Comparison of ENCODE assay signal across 13 cellular contexts in genomic region chr1:201720522-201720844, GRCh38.
DNase-seq lines count a peak whose midpoint lies in the region; ATAC-seq, FAIRE-seq and TF ChIP-seq lines count a peak whose summit lies in the region.
"Had no signal": no experiment of that assay in that cellular context is flagged by ENCODE, and none has a peak within 500 bp of the region (broad histone marks: within the 10 kb centered on the region; RNA-seq: fewer than 3 reads in every experiment).

No MANE protein-coding gene starts in this region.

- FAIRE-seq in pancreas (lab: Jason Lieb, UNC), result no peak
- FAIRE-seq: endometrium had no signal

- H3K79me2 ChIP-seq in GM23248 (ENCODE audit: insufficient read depth) (peaks cover 95% of the 10 kb centered on the region), smooth muscle cell (ENCODE audit: low read depth) (peaks cover 58% of the 10 kb centered on the region)

- in situ Hi-C loops in GM23248 (cut with MboI), result no loop called here

- ATAC-seq in pancreas, result no peak
- ATAC-seq: activated T-cell treated with anti-CD3 and anti-CD28 coated beads, Interleukin-2, amount 50 U/mL, for 72 hours had no signal

- no peaks in the 10 kb centered on the region for H3K9me2 ChIP-seq in GM23248 (ENCODE audit: insufficient read depth)

- H3K4me3 ChIP-seq in GM23248 (no peak overlapping the region), mesodermal cell (ENCODE audit: extremely low read depth, insufficient read depth, low read length, poor library complexity, severe bottlenecking) (no peak overlapping the region), smooth muscle cell (no peak overlapping the region), pancreas (no peak overlapping the region)

- H3K27ac ChIP-seq in GM23248, result peak overlapping the region; percentile 92
- peak overlapping the region; percentile 100 for H3K27ac ChIP-seq in caudate nucleus (ENCODE audit: low read depth, low read length)
- peak overlapping the region; percentile 95 for H3K27ac ChIP-seq in mesodermal cell (ENCODE audit: low read depth, low read length, severe bottlenecking)
- H3K27ac ChIP-seq in smooth muscle cell (ENCODE audit: low read depth), result peak overlapping the region; percentile 87
- H3K27ac ChIP-seq in pancreas, result no peak overlapping the region

- H3K9me3 ChIP-seq in GM23248 (ENCODE audit: low read depth) (no peaks in the 10 kb centered on the region), mesodermal cell (ENCODE audit: control insufficient read depth, low read length) (no peaks in the 10 kb centered on the region), smooth muscle cell (replicated peaks; ENCODE audit: low read depth) (no peaks in the 10 kb centered on the region), pancreas (no peaks in the 10 kb centered on the region)

- peak overlapping the region; percentile 41 for H3K4me2 ChIP-seq in GM23248 (ENCODE audit: unreplicated experiment)
- H3K4me2 ChIP-seq in smooth muscle cell, result peak overlapping the region; percentile 70

- no peak for TF ChIP-seq CTCF in smooth muscle cell (IDR thresholded peaks at IDR 0.05; ENCODE audit: borderline replicate concordance, insufficient read depth, poor library complexity, severe bottlenecking)
- TF ChIP-seq CTCF in pancreas (IDR thresholded peaks at IDR 0.05), result no peak

- H3K36me3 ChIP-seq in GM23248 (ENCODE audit: low read depth) (peaks cover 10% of the 10 kb centered on the region; the same call in 1 of the 2 replicates), mesodermal cell (ENCODE audit: control insufficient read depth, insufficient read depth, low read length) (peaks cover 30% of the 10 kb centered on the region), smooth muscle cell (ENCODE audit: low read depth) (no peaks in the 10 kb centered on the region), pancreas (no peaks in the 10 kb centered on the region)

- H3K9ac ChIP-seq in GM23248 (peak overlapping the region; percentile 71), smooth muscle cell (ENCODE audit: low read depth) (peak overlapping the region; percentile 53)

- no peaks in the 10 kb centered on the region for H3K27me3 ChIP-seq in GM23248 (replicated peaks; ENCODE audit: insufficient read depth)
- no peaks in the 10 kb centered on the region for H3K27me3 ChIP-seq in smooth muscle cell (ENCODE audit: low read depth)
- no peaks in the 10 kb centered on the region for H3K27me3 ChIP-seq in pancreas

- no peaks in the 10 kb centered on the region for H4K20me1 ChIP-seq in GM23248 (ENCODE audit: insufficient read depth)
- peaks cover 24% of the 10 kb centered on the region for H4K20me1 ChIP-seq in smooth muscle cell (ENCODE audit: low read depth)

- intact Hi-C loops in pancreas (cut with DNase I), result no loop called here

- DNase-seq in GM23248 (no peak), caudate nucleus (lab: John Stamatoyannopoulos, UW) (no peak), smooth muscle cell (lab: John Stamatoyannopoulos, UW; ENCODE audit: unreplicated experiment) (no peak), NCI-H446 (lab: John Stamatoyannopoulos, UW) (no peak), pancreas (no peak), NCI-H524 treated with DMSO at 0.1 percent for 48 hours (lab: John Stamatoyannopoulos, UW) (no peak)
- DNase-seq in stimulated activated CD4-positive, alpha-beta T cell treated with anti-CD3 and anti-CD28 coated beads, Interleukin-4, amount 100 ng/mL, for 1 hour, result no peak
- DNase-seq: activated CD4-positive, alpha-beta T cell treated with anti-CD3 and anti-CD28 coated beads for 1 hour; activated T-cell treated with anti-CD3 and anti-CD28 coated beads, Interleukin-2, amount 50 U/mL, for 72 hours; NCI-H2081 treated with DMSO at 0.1 percent for 48 hours; NK-92 treated with Interleukin-12 subunit alpha and Interleukin-12 subunit beta, amount 100 ng/mL, for 24 hours had no signal

- 87 to 92% methylated on average over 3 of the region's 3 CpGs for WGBS in GM23248 (ENCODE audit: low coverage in 1 of 2, low lambda C conversion rate in 2 of 2, missing lambda C conversion rate in 2 of 2), 2 experiments
- 78 to 94% methylated on average over 3 of the region's 3 CpGs for WGBS in mesodermal cell (ENCODE audit: insufficient coverage in 2 of 2), 2 experiments
- whole genome bisulfite sequencing in smooth muscle cell (ENCODE audit: low lambda C conversion rate), result 39% methylated on average over 3 of the region's 3 CpGs
- WGBS in pancreas, 2 donors, result 78 to 85% methylated on average over 3 of the region's 3 CpGs

- H2AFZ ChIP-seq in GM23248 (no peak overlapping the region), smooth muscle cell (ENCODE audit: low read depth) (no peak overlapping the region)

- H3F3A ChIP-seq in GM23248 (ENCODE audit: insufficient read depth) (peaks cover 82% of the 10 kb centered on the region), smooth muscle cell (ENCODE audit: low read depth) (peaks cover 62% of the 10 kb centered on the region)

- H3K4me1 ChIP-seq in GM23248 (ENCODE audit: insufficient read depth), result peaks cover 73% of the 10 kb centered on the region
- peaks cover 73% of the 10 kb centered on the region for H3K4me1 ChIP-seq in mesodermal cell (ENCODE audit: control insufficient read depth, insufficient read depth, low read length, poor library complexity, severe bottlenecking)
- H3K4me1 ChIP-seq in smooth muscle cell (ENCODE audit: low read depth), result peaks cover 50% of the 10 kb centered on the region
- H3K4me1 ChIP-seq in pancreas, result no peaks in the 10 kb centered on the region

Comparison
In these comparisons a context has a peak if more than half of its experiments do, and no peak if none do; other contexts are left out.
1. H3K27ac ChIP-seq: peak in GM23248 (single experiment), caudate nucleus (single experiment), mesodermal cell (single experiment) and smooth muscle cell (single experiment); none in pancreas (0 of 4).